ENCODE assay signal across 9 cellular contexts in the genomic region with DNA sequence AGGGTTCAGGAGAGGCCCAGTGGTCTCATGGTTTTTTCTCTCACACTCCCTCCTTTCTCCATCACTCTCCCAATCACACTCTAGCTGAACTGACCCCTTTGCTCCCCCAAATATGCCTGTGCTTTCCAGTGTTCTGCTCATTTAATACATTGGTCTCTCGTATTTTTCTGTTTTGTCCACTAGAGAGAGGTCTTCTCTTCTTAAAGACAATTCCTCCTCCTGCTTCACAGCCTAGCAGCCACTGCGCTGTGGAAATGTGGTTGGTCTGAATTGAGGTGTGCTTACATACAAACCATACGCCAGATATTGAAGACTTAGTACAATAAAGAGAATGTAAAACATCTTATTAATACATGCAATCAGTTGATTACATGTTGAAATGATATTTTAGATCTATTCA.
A peak's percentile ranks its signal among the peaks of the same experiment; 100 is the strongest.
DNase-seq lines count a peak whose midpoint lies in the region; ATAC-seq and FAIRE-seq lines count a peak whose summit lies in the region.
"Had no signal": no experiment of that assay in that cellular context is flagged by ENCODE, and none has a peak within 500 bp of the region (broad histone marks: within the 10 kb centered on the region; RNA-seq: fewer than 3 reads in every experiment).

No MANE protein-coding gene starts in this region.

- H3K27me3 ChIP-seq in adipocyte (replicated peaks; ENCODE audit: control insufficient read depth, insufficient read depth, low read length): no peaks in the 10 kb centered on the region

- DNase-seq in DMS114 treated with DMSO at 0.1 percent for 48 hours (lab: John Stamatoyannopoulos, UW; ENCODE audit: unreplicated experiment) (peak; percentile 28), HTR-8/SVneo (ENCODE audit: insufficient read length, low spot score) (peak; percentile 22), adipocyte (ENCODE audit: low read depth) (peak; percentile 38), medulla oblongata (ENCODE audit: extremely low spot score) (peak; percentile 76), iPS-NIHi11 (ENCODE audit: low spot score) (no peak), NCI-H748 (lab: John Stamatoyannopoulos, UW; ENCODE audit: unreplicated experiment) (no peak), left lobe of liver (ENCODE audit: low spot score) (no peak)
- DNase-seq in stimulated activated CD4-positive, alpha-beta T cell treated with anti-CD3 and anti-CD28 coated beads, Interleukin-2, amount 100 ng/mL, for 48 hours: no peak
- DNase-seq: cortex of kidney had no signal

- FAIRE-seq in HTR-8/SVneo (lab: Jason Lieb, UNC): no peak

- ATAC-seq in left lobe of liver: no peak

- H3K4me1 ChIP-seq in adipocyte (ENCODE audit: control insufficient read depth, insufficient read depth, low read length): peaks cover 27% of the 10 kb centered on the region

- H3K9me3 ChIP-seq in adipocyte (ENCODE audit: control insufficient read depth, low read length): no peaks in the 10 kb centered on the region

- H3K4me3 ChIP-seq in adipocyte (ENCODE audit: low read length): no peak overlapping the region

- H3K36me3 ChIP-seq in adipocyte (ENCODE audit: control insufficient read depth, insufficient read depth, low read length, severe bottlenecking): no peaks in the 10 kb centered on the region

- H3K9ac ChIP-seq in adipocyte (ENCODE audit: low read length): no peak overlapping the region

Comparison
In these comparisons a context has a peak if more than half of its experiments do, and no peak if none do; other contexts are left out.
1. DNase-seq: peak in DMS114 treated with DMSO at 0.1 percent for 48 hours (single experiment), HTR-8/SVneo (single experiment), adipocyte (single experiment) and medulla oblongata (single experiment); none in stimulated activated CD4-positive, alpha-beta T cell treated with anti-CD3 and anti-CD28 coated beads, Interleukin-2, amount 100 ng/mL, for 48 hours (0 of 2), iPS-NIHi11 (single experiment), NCI-H748 (single experiment) and left lobe of liver (single experiment).